9 cellular contexts compared by ENCODE assay signal in genomic region chr11:7495997-7496545, GRCh38. TPM values are rescaled to one million over a fixed set of nuclear protein-coding genes. Genes with fewer than 3 reads are reported as not detected.
DNase-seq lines count a peak whose midpoint lies in the region; ATAC-seq, FAIRE-seq and TF ChIP-seq lines count a peak whose summit lies in the region.
"Had no signal": no experiment of that assay in that cellular context is flagged by ENCODE, and none has a peak within 500 bp of the region (broad histone marks: within the 10 kb centered on the region; RNA-seq: fewer than 3 reads in every experiment).

No MANE protein-coding gene starts in this region.

- no peaks in the 10 kb centered on the region for H3K79me2 ChIP-seq in HepG2 (ENCODE audit: insufficient read depth, low read length)

- TF ChIP-seq CTCF in right lobe of liver (IDR thresholded peaks at IDR 0.05) (no peak), HepG2 (CRISPR knock-in tag; IDR thresholded peaks at IDR 0.05) (no peak), Peyer's patch (IDR thresholded peaks at IDR 0.05) (no peak), upper lobe of right lung (IDR thresholded peaks at IDR 0.05) (no peak)

- H3K4me2 ChIP-seq in HepG2 (ENCODE audit: low read depth, low read length): no peak overlapping the region

- 73% methylated on average over 3 of the region's 4 CpGs for WGBS in right lobe of liver (ENCODE audit: insufficient coverage, low coverage, low lambda C conversion rate, missing lambda C conversion rate)
- WGBS in HepG2 (ENCODE audit: low lambda C conversion rate): 43% methylated on average over 4 of the region's 4 CpGs

- no peak for TF ChIP-seq POLR2A in right lobe of liver (IDR thresholded peaks at IDR 0.05)
- no peak for TF ChIP-seq POLR2A in HepG2 (IDR thresholded peaks at IDR 0.05; ENCODE audit: insufficient read depth in 1 of 2, low read depth in 2 of 2, low read length in 2 of 2)
- no peak for TF ChIP-seq POLR2A in Peyer's patch (IDR thresholded peaks at IDR 0.05)

- ATAC-seq in right lobe of liver: peak; percentile 40 to 63 (median 54)
- no peak for ATAC-seq in HepG2
- peak; percentile 92 for ATAC-seq in HG02973 (IDR thresholded peaks at IDR 0.05; ENCODE audit: unreplicated experiment)
- ATAC-seq in upper lobe of right lung: peak; percentile 74

- TF ChIP-seq RAD21 in HepG2 (CRISPR knock-in tag; IDR thresholded peaks at IDR 0.05): no peak

- H3K4me1 ChIP-seq in right lobe of liver (no peaks in the 10 kb centered on the region), HepG2 (ENCODE audit: insufficient read depth, low read length) (peaks cover 16% of the 10 kb centered on the region), Peyer's patch (peaks cover 0 to 6% (median 0%) of the 10 kb centered on the region in 4 donors), upper lobe of right lung (peaks cover 4% of the 10 kb centered on the region)

- H2AFZ ChIP-seq in HepG2 (ENCODE audit: low read length): no peak overlapping the region

- no TSS peak for BruUV-seq in HepG2 (replicated peaks; lab: Mats Ljungman, UMichigan)

- FAIRE-seq in HepG2 (lab: Jason Lieb, UNC): no peak

- H3K27me3 ChIP-seq in right lobe of liver: no peaks in the 10 kb centered on the region
- H3K27me3 ChIP-seq in HepG2 (ENCODE audit: control insufficient read depth in 1 of 2, insufficient read depth in 2 of 2, low read length in 2 of 2): no peaks in the 10 kb centered on the region; a peak in 1 of 5 replicates
- no peaks in the 10 kb centered on the region for H3K27me3 ChIP-seq in Peyer's patch
- H3K27me3 ChIP-seq in upper lobe of right lung: no peaks in the 10 kb centered on the region

- POLR2A ChIA-PET in HepG2 (lab: Yijun Ruan, JAX): no interaction called here

- no peak overlapping the region for H3K27ac ChIP-seq in right lobe of liver
- H3K27ac ChIP-seq in HepG2 (ENCODE audit: extremely low read length, insufficient read depth, low read length): no peak overlapping the region
- peak overlapping the region in 2 of 4 donors; percentile 49 to 50 for H3K27ac ChIP-seq in Peyer's patch
- no peak overlapping the region for H3K27ac ChIP-seq in upper lobe of right lung

- no peaks in the 10 kb centered on the region for H4K20me1 ChIP-seq in HepG2 (ENCODE audit: insufficient read depth, low read length)

- H3K9me3 ChIP-seq in right lobe of liver (no peaks in the 10 kb centered on the region), HepG2 (ENCODE audit: low read length) (no peaks in the 10 kb centered on the region), Peyer's patch (no peaks in the 10 kb centered on the region), upper lobe of right lung (no peaks in the 10 kb centered on the region)

- H3K36me3 ChIP-seq in right lobe of liver (no peaks in the 10 kb centered on the region), HepG2 (replicated peaks in 1 of 2; ENCODE audit: control insufficient read depth in 1 of 2, insufficient read depth in 2 of 2, low read length in 2 of 2) (no peaks in the 10 kb centered on the region), Peyer's patch (no peaks in the 10 kb centered on the region), upper lobe of right lung (no peaks in the 10 kb centered on the region)

- CTCF ChIA-PET in HepG2 (lab: Yijun Ruan, JAX; ENCODE audit: low intra/inter-chr PET ratio, low total read pairs): no interaction called here

- H3K9ac ChIP-seq in HepG2 (ENCODE audit: insufficient read depth, low read depth, low read length): no peak overlapping the region

- DNase-seq in right lobe of liver (no peak), HepG2 (ENCODE audit: low spot score) (no peak), Peyer's patch (peak in 2 of 3 donors; percentile 69 to 75), upper lobe of right lung (no peak), HK-2 (ENCODE audit: unreplicated experiment) (no peak), NCI-H526 (lab: John Stamatoyannopoulos, UW) (no peak), activated gamma-delta T cell (lab: John Stamatoyannopoulos, UW) (no peak)

- H3K4me3 ChIP-seq in right lobe of liver: no peak overlapping the region
- H3K4me3 ChIP-seq in HepG2 (replicated peaks in 1 of 3; ENCODE audit: insufficient read depth in 1 of 3, low read depth in 2 of 3, low read length in 3 of 3): no peak overlapping the region
- no peak overlapping the region for H3K4me3 ChIP-seq in Peyer's patch
- no peak overlapping the region for H3K4me3 ChIP-seq in upper lobe of right lung

- intact Hi-C loops in right lobe of liver (cut with DNase I) (no loop called here), HepG2 (cut with micrococcal nuclease; ENCODE audit: unreplicated experiment) (no loop called here), upper lobe of right lung (cut with DNase I) (no loop called here)

- in situ Hi-C loops in HepG2 (cut with HindIII; ENCODE audit: extremely low pct_ligation_motif_present, low pct_unique_long_range_greater_than_20kb): no loop called here

- no peak for TF ChIP-seq EP300 in HepG2 (IDR thresholded peaks at IDR 0.05; ENCODE audit: low read depth in 2 of 2, low read length in 2 of 2)
- no peak for TF ChIP-seq EP300 in HepG2 (CRISPR knock-in tag; IDR thresholded peaks at IDR 0.05; ENCODE audit: borderline replicate concordance)

TF ChIP-seq in HepG2, 621 proteins besides CTCF, POLR2A, EP300 and RAD21:
- TF ChIP-seq BRD4 (CRISPR knock-in tag; IDR thresholded peaks at IDR 0.05) (no peak), ZNF558 (CRISPR knock-in tag; IDR thresholded peaks at IDR 0.05; ENCODE audit: borderline replicate concordance) (no peak), CBX5 (CRISPR knock-in tag; IDR thresholded peaks at IDR 0.05; ENCODE audit: borderline replicate concordance) (no peak), ZNF225 (CRISPR knock-in tag; IDR thresholded peaks at IDR 0.05) (no peak), SIN3A (IDR thresholded peaks at IDR 0.05; ENCODE audit: borderline replicate concordance, low read depth, low read length) (no peak), ZNF878 (CRISPR knock-in tag; IDR thresholded peaks at IDR 0.05) (no peak), MED1 (CRISPR knock-in tag; IDR thresholded peaks at IDR 0.05) (no peak), NPAS2 (CRISPR knock-in tag; IDR thresholded peaks at IDR 0.05; ENCODE audit: borderline replicate concordance) (no peak)

RNA-seq across cellular contexts. Expression of gene OLFML1, which starts 10.8 kb away (rescaled TPM):
- total RNA-seq in right lobe of liver (1 to 10 TPM; 2.2 to 5.5 (median 3.0) TPM), HepG2 (2016; rRNA removed; fragmentation: Illumina TruSeq; extraction: Trizol) (0.69 and 0.89 TPM in 2 replicates), Peyer's patch (1 to 10 TPM; 2.3 to 8.4 (median 3.2) TPM), upper lobe of right lung (30.6 TPM)
- total RNA-seq in HepG2 (2016; cell fraction: cytosol; rRNA removed; fragmentation: Illumina TruSeq; extraction: Trizol; ENCODE audit: low read depth): 0.35 and 0.40 TPM in 2 replicates
- total RNA-seq in HepG2 (2016; cell fraction: insoluble cytoplasmic fraction; rRNA removed; fragmentation: Illumina TruSeq; extraction: Trizol): 0.82 and 0.86 TPM in 2 replicates
- 0.34 and 0.40 TPM in 2 replicates for total RNA-seq in HepG2 (2016; cell fraction: membrane; rRNA removed; fragmentation: Illumina TruSeq; extraction: Trizol)
- total RNA-seq in HepG2 (2016; cell fraction: nucleus; rRNA removed; fragmentation: Illumina TruSeq; extraction: Trizol): 1.2 and 1.8 TPM in 2 replicates
- polyA plus RNA-seq in HepG2 (2011; rRNA removed): 0.71 and 0.90 TPM in 2 replicates
- polyA plus RNA-seq in HepG2 (2011; cell fraction: cytosol; rRNA removed): 0.81 and 0.97 TPM in 2 replicates
- 0.11 and 0.23 TPM in 2 replicates for polyA plus RNA-seq in HepG2 (2011; cell fraction: nucleus; rRNA removed)
- polyA plus RNA-seq in HepG2 (2012): 0.67 and 2.1 TPM in 2 replicates
- 0.12 and 0.19 TPM in 2 replicates for polyA plus RNA-seq in HepG2 (2016; cell fraction: cytosol; fragmentation: Illumina TruSeq; extraction: Trizol; ENCODE audit: low read depth)
- 1.1 and 1.3 TPM in 2 replicates for polyA plus RNA-seq in HepG2 (2016; cell fraction: insoluble cytoplasmic fraction; fragmentation: Illumina TruSeq; extraction: Trizol; ENCODE audit: low read depth)
- polyA plus RNA-seq in HepG2 (2016; cell fraction: membrane; fragmentation: Illumina TruSeq; extraction: Trizol; ENCODE audit: low read depth): 0.26 and 0.30 TPM in 2 replicates
- 1.5 and 2.6 TPM in 2 replicates for polyA plus RNA-seq in HepG2 (2016; cell fraction: nucleus; fragmentation: Illumina TruSeq; extraction: Trizol; ENCODE audit: insufficient read depth, low read depth)
- polyA minus RNA-seq in HepG2 (2011; rRNA and poly(A)+ RNA removed; ENCODE audit: low replicate concordance): 1.1 and 4.7 TPM in 2 replicates
- polyA minus RNA-seq in HepG2 (2011; cell fraction: cytosol; rRNA and poly(A)+ RNA removed): 0.30 and 0.88 TPM in 2 replicates
- 0.64 and 0.75 TPM in 2 replicates for polyA minus RNA-seq in HepG2 (2011; cell fraction: nucleus; rRNA and poly(A)+ RNA removed)
- total RNA-seq: activated T-helper 2 cell treated with anti-CD3 and anti-CD28 coated beads, Interferon-gamma antibody, Interleukin-2, Interleukin-4, amounts not matched to agents 10 μg/mL and 5 μg/mL and 100 μg/mL, durations not matched to agents 14 hours and 24 hours and 36 hours had no signal

RNA-seq across cellular contexts. Expression of gene PPFIBP2, which starts 17.7 kb away (rescaled TPM):
- total RNA-seq in right lobe of liver (10 to 100 TPM; 25.5 to 69.3 (median 46.6) TPM), HepG2 (2016; rRNA removed; fragmentation: Illumina TruSeq; extraction: Trizol) (15.0 and 15.8 TPM in 2 replicates), Peyer's patch (100 to 1,000 TPM in 3 of 4 donors, 10 to 100 TPM in 1; 74.6 to 245 (median 148) TPM), upper lobe of right lung (26.8 TPM)
- total RNA-seq in HepG2 (2016; cell fraction: cytosol; rRNA removed; fragmentation: Illumina TruSeq; extraction: Trizol; ENCODE audit: low read depth): 10.1 and 10.8 TPM in 2 replicates
- total RNA-seq in HepG2 (2016; cell fraction: insoluble cytoplasmic fraction; rRNA removed; fragmentation: Illumina TruSeq; extraction: Trizol): 15.1 and 19.3 TPM in 2 replicates
- 9.3 and 12.0 TPM in 2 replicates for total RNA-seq in HepG2 (2016; cell fraction: membrane; rRNA removed; fragmentation: Illumina TruSeq; extraction: Trizol)
- total RNA-seq in HepG2 (2016; cell fraction: nucleus; rRNA removed; fragmentation: Illumina TruSeq; extraction: Trizol): 22.7 and 24.0 TPM in 2 replicates
- 41.6 and 52.5 TPM in 2 replicates for polyA plus RNA-seq in HepG2 (2011; rRNA removed)
- 21.9 and 27.8 TPM in 2 replicates for polyA plus RNA-seq in HepG2 (2011; cell fraction: cytosol; rRNA removed)
- polyA plus RNA-seq in HepG2 (2011; cell fraction: nucleus; rRNA removed): 94.0 and 96.1 TPM in 2 replicates
- 27.5 and 36.7 TPM in 2 replicates for polyA plus RNA-seq in HepG2 (2012)
- polyA plus RNA-seq in HepG2 (2016; cell fraction: cytosol; fragmentation: Illumina TruSeq; extraction: Trizol; ENCODE audit: low read depth): 2.4 and 2.9 TPM in 2 replicates
- 9.9 and 13.6 TPM in 2 replicates for polyA plus RNA-seq in HepG2 (2016; cell fraction: insoluble cytoplasmic fraction; fragmentation: Illumina TruSeq; extraction: Trizol; ENCODE audit: low read depth)
- 4.7 and 5.9 TPM in 2 replicates for polyA plus RNA-seq in HepG2 (2016; cell fraction: membrane; fragmentation: Illumina TruSeq; extraction: Trizol; ENCODE audit: low read depth)
- 17.2 and 18.8 TPM in 2 replicates for polyA plus RNA-seq in HepG2 (2016; cell fraction: nucleus; fragmentation: Illumina TruSeq; extraction: Trizol; ENCODE audit: insufficient read depth, low read depth)
- polyA minus RNA-seq in HepG2 (2011; rRNA and poly(A)+ RNA removed; ENCODE audit: low replicate concordance): 32.4 and 88.1 TPM in 2 replicates
- 34.5 and 36.9 TPM in 2 replicates for polyA minus RNA-seq in HepG2 (2011; cell fraction: cytosol; rRNA and poly(A)+ RNA removed)
- polyA minus RNA-seq in HepG2 (2011; cell fraction: nucleus; rRNA and poly(A)+ RNA removed): 174 and 179 TPM in 2 replicates

Comparison
In these comparisons a context has a peak if more than half of its experiments do, and no peak if none do; other contexts are left out.
1. DNase-seq: peak in Peyer's patch (2 of 3); none in right lobe of liver (0 of 3), HepG2 (single experiment), upper lobe of right lung (single experiment), HK-2 (single experiment), NCI-H526 (0 of 2) and activated gamma-delta T cell (single experiment).